Comparison of ENCODE assay signal across 23 cellular contexts in genomic region chr4:144633215-144633614, GRCh38. TPM values are rescaled to one million over a fixed set of nuclear protein-coding genes. Genes with fewer than 3 reads are reported as not detected.
"Had no signal": no experiment of that assay in that cellular context is flagged by ENCODE, and none has a peak within 500 bp of the region (broad histone marks: within the 10 kb centered on the region; RNA-seq: fewer than 3 reads in every experiment).

No MANE protein-coding gene starts in this region.

- H3K4me2 ChIP-seq: neural progenitor cell, smooth muscle cell had no signal

- H3K36me3 ChIP-seq: breast epithelium, esophagus muscularis mucosa, left ventricle myocardium inferior, neural progenitor cell, sigmoid colon, vagina had no signal

- H3K27me3 ChIP-seq: breast epithelium, esophagus muscularis mucosa, neural progenitor cell, sigmoid colon, testis, vagina had no signal

- H3K9me3 ChIP-seq: breast epithelium, esophagus muscularis mucosa, sigmoid colon, testis, vagina had no signal

- H3K9ac ChIP-seq: neural progenitor cell had no signal

- ATAC-seq: activated CD4-positive, alpha-beta T cell treated with anti-CD3 and anti-CD28 coated beads for 36 hours; naive thymus-derived CD8-positive, alpha-beta T cell; stimulated activated memory B cell treated with anti-CD40 and anti-IgM and Interleukin-4, amounts not matched to agents 10 μg/mL and 1 μg/mL and 100 μg/mL, for 72 hours had no signal

- H2AFZ ChIP-seq: neural progenitor cell had no signal

- H3K27ac ChIP-seq: breast epithelium, coronary artery, esophagus muscularis mucosa, left ventricle myocardium inferior, neural progenitor cell, sigmoid colon, testis, vagina had no signal

- H3K4me3 ChIP-seq: breast epithelium, coronary artery, esophagus muscularis mucosa, left ventricle myocardium inferior, neural progenitor cell, sigmoid colon, smooth muscle cell, testis, vagina had no signal

- DNase-seq: activated B cell treated with CpG ODN at 0.5 μM for 24 hours; activated CD4-positive, alpha-beta T cell treated with anti-CD3 and anti-CD28 coated beads for 36 hours; activated CD4-positive, alpha-beta T cell treated with anti-CD3 and anti-CD28 coated beads, Interleukin-2, amount 50 U/mL, for 48 hours; activated CD8-positive, alpha-beta memory T cell treated with anti-CD3 and anti-CD28 coated beads, Interleukin-2, amount 50 U/mL, for 48 hours; activated effector memory CD4-positive, alpha-beta T cell treated with Interleukin-2 at 50 U/mL for 16 hours; activated naive CD4-positive, alpha-beta T cell treated with anti-CD3 and anti-CD28 coated beads for 36 hours; activated naive CD8-positive, alpha-beta T cell treated with anti-CD3 and anti-CD28 coated beads, Interleukin-2, amount 10 ng/mL, durations not matched to agents 7 days and 5 days; activated T-cell treated with anti-CD3 and anti-CD28 coated beads, Interleukin-2, amount 50 U/mL, for 48 hours; amniotic stem cell; hypothalamus; left ventricle myocardium inferior; naive thymus-derived CD8-positive, alpha-beta T cell; sigmoid colon; stimulated activated CD4-positive, alpha-beta T cell treated with anti-CD3 and anti-CD28 coated beads, Interleukin-15, amount 100 ng/mL, for 24 hours; testis had no signal

- H3K4me1 ChIP-seq: breast epithelium, esophagus muscularis mucosa, left ventricle myocardium inferior, neural progenitor cell, sigmoid colon, testis, vagina had no signal

RNA-seq across cellular contexts. Expression of gene HHIP, which starts 12.7 kb away (rescaled TPM):
- total RNA-seq: activated B cell treated with CpG ODN at 0.5 μM for 24 hours; activated CD4-positive, alpha-beta T cell treated with anti-CD3 and anti-CD28 coated beads for 36 hours; activated CD8-positive, alpha-beta memory T cell treated with anti-CD3 and anti-CD28 coated beads for 36 hours; activated naive CD4-positive, alpha-beta T cell treated with anti-CD3 and anti-CD28 coated beads for 36 hours; activated naive CD8-positive, alpha-beta T cell treated with anti-CD3 and anti-CD28 coated beads, Interleukin-2, amount 10 ng/mL, durations not matched to agents 7 days and 5 days; left ventricle myocardium inferior; naive thymus-derived CD8-positive, alpha-beta T cell had no signal
- polyA plus RNA-seq: naive thymus-derived CD8-positive, alpha-beta T cell had no signal
